12 cellular contexts compared by ENCODE assay signal in the genomic region with DNA sequence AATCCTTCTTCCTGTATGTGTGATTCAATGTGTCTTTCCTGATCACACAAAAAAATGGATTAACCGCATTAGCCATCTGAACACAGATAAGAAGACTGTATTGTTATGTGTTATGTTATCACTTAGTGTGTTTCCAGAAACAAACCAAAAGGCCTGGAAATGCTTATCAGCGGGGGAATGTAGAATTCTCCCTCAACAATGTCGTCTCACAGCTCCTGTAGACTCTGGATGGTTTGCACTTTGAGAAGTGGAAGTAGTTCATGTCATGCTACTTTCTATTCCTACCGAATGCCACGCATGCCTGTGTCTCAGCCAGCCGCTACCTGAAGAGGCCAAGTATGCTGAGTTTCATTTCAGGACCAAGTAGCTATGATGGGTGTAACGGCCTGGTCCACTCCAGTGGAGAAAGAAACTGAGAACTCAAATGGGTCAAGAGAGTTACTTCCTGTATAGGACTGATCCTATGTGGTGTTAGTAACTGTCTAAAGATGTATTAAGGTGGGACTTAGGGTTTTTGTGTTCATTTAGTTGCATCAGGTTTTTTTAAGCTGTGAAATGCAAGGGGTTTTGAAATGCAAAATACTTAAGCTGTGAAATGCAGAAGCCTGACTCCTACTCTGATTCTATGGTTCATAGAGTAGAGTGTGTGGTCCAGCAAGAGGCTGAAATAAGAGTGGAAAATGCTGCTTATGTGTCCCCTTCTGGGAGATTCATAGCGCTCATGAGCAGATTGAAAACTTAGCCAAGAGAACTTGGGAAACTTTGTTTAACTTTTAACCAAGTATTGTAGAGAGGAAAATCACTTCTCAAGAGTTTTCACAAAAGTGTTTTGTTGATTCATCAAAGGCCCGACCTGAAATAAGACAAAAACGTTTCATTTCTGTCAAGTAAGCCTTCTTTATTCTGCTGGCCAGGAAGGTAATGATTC.
DNase-seq lines count a peak whose midpoint lies in the region; ATAC-seq and TF ChIP-seq lines count a peak whose summit lies in the region.
"Had no signal": no experiment of that assay in that cellular context is flagged by ENCODE, and none has a peak within 500 bp of the region (broad histone marks: within the 10 kb centered on the region; RNA-seq: fewer than 3 reads in every experiment).

No MANE protein-coding gene starts in this region.

- H3K4me3 ChIP-seq in CD4-positive, CD25-positive, alpha-beta regulatory T cell (ENCODE audit: low read depth, low read length) = no peak overlapping the region
- H3K4me3 ChIP-seq in HUES48 (ENCODE audit: low read depth, low read length) = no peak overlapping the region
- 0 out of 2 replicates have a peak overlapping the region, but pooled peaks have one; percentile 14 for H3K4me3 ChIP-seq in iPS-20b (ENCODE audit: low read length)
- H3K4me3 ChIP-seq in CD4-positive, alpha-beta memory T cell (ENCODE audit: low read length in 2 of 2) = no peak overlapping the region
- H3K4me3 ChIP-seq: A549, tibial artery had no signal

- no peak overlapping the region for H3K4me3 Mint-ChIP-seq in CD4-positive, CD25-positive, alpha-beta regulatory T cell
- no peak overlapping the region for H3K4me3 Mint-ChIP-seq in osteocyte (ENCODE audit: unreplicated experiment)
- H3K4me3 Mint-ChIP-seq in activated T-cell treated with anti-CD3 and anti-CD28 coated beads, Interleukin-2, amount 50 U/mL, for 24 hours = no peak overlapping the region
- no peak overlapping the region for H3K4me3 Mint-ChIP-seq in CD4-positive, alpha-beta memory T cell

- no peaks in the 10 kb centered on the region for H3K36me3 Mint-ChIP-seq in CD4-positive, CD25-positive, alpha-beta regulatory T cell
- no peaks in the 10 kb centered on the region for H3K36me3 Mint-ChIP-seq in osteocyte (ENCODE audit: unreplicated experiment)
- no peaks in the 10 kb centered on the region for H3K36me3 Mint-ChIP-seq in activated T-cell treated with anti-CD3 and anti-CD28 coated beads, Interleukin-2, amount 50 U/mL, for 24 hours (ENCODE audit: low read depth)
- no peaks in the 10 kb centered on the region for H3K36me3 Mint-ChIP-seq in CD4-positive, alpha-beta memory T cell

- no peak for TF ChIP-seq CTCF in osteocyte (IDR thresholded peaks at IDR 0.05)

- DNase-seq in CD4-positive, CD25-positive, alpha-beta regulatory T cell = no peak
- no peak for DNase-seq in osteocyte (ENCODE audit: extremely low spot score, unreplicated experiment)
- DNase-seq in activated T-cell treated with anti-CD3 and anti-CD28 coated beads, Interleukin-2, amount 50 U/mL, for 24 hours = no peak
- no peak for DNase-seq in CD4-positive, alpha-beta memory T cell
- no peak for DNase-seq in activated CD8-positive, alpha-beta memory T cell treated with anti-CD3 and anti-CD28 coated beads, Interleukin-2, amount 50 U/mL, for 48 hours
- DNase-seq: EL, PC-3, tibial artery had no signal

- no peaks in the 10 kb centered on the region for H3K27me3 Mint-ChIP-seq in CD4-positive, CD25-positive, alpha-beta regulatory T cell
- no peaks in the 10 kb centered on the region for H3K27me3 Mint-ChIP-seq in osteocyte (ENCODE audit: unreplicated experiment)
- H3K27me3 Mint-ChIP-seq in activated T-cell treated with anti-CD3 and anti-CD28 coated beads, Interleukin-2, amount 50 U/mL, for 24 hours = no peaks in the 10 kb centered on the region
- no peaks in the 10 kb centered on the region for H3K27me3 Mint-ChIP-seq in CD4-positive, alpha-beta memory T cell

- intact Hi-C loops in CD4-positive, alpha-beta memory T cell (cut with micrococcal nuclease) = no loop called here

- no peak overlapping the region for H3K27ac ChIP-seq in CD4-positive, CD25-positive, alpha-beta regulatory T cell (ENCODE audit: insufficient read depth, low read length, poor library complexity, severe bottlenecking)
- peak overlapping the region; percentile 80 for H3K27ac ChIP-seq in HUES48 (ENCODE audit: low read depth, low read length)
- H3K27ac ChIP-seq in iPS-20b (ENCODE audit: low read length) = no peak overlapping the region
- no peak overlapping the region for H3K27ac ChIP-seq in CD4-positive, alpha-beta memory T cell (ENCODE audit: low read depth, low read length)
- H3K27ac ChIP-seq: A549, tibial artery had no signal

- no peak for ATAC-seq in CD4-positive, CD25-positive, alpha-beta regulatory T cell (ENCODE audit: low read depth in 2 of 2)
- peak; percentile 57 for ATAC-seq in GM21423 (IDR thresholded peaks at IDR 0.05; ENCODE audit: unreplicated experiment)
- ATAC-seq: A549, PC-3 had no signal

- H3K9ac ChIP-seq in HUES48 (ENCODE audit: low read depth, low read length) = no peak overlapping the region
- H3K9ac ChIP-seq in iPS-20b (ENCODE audit: low read depth, low read length) = no peak overlapping the region

- POLR2A ChIA-PET in CD4-positive, alpha-beta memory T cell (lab: Charles Lee; ENCODE audit: partially characterized antibody) = no interaction called here

- H3K27ac Mint-ChIP-seq in CD4-positive, CD25-positive, alpha-beta regulatory T cell = peak overlapping the region in 2 of 3 donors; percentile 23 to 82
- no peak overlapping the region for H3K27ac Mint-ChIP-seq in osteocyte (ENCODE audit: unreplicated experiment)
- H3K27ac Mint-ChIP-seq in activated T-cell treated with anti-CD3 and anti-CD28 coated beads, Interleukin-2, amount 50 U/mL, for 24 hours = no peak overlapping the region
- H3K27ac Mint-ChIP-seq in CD4-positive, alpha-beta memory T cell = peak overlapping the region in 2 of 7 donors; percentile 37 to 52

- H3K27me3 ChIP-seq in CD4-positive, CD25-positive, alpha-beta regulatory T cell (ENCODE audit: control insufficient read depth, insufficient read depth, low read length) = no peaks in the 10 kb centered on the region
- H3K27me3 ChIP-seq in HUES48 (ENCODE audit: control insufficient read depth, insufficient read depth, low read length) (no peaks in the 10 kb centered on the region), iPS-20b (ENCODE audit: insufficient read depth, low read length) (no peaks in the 10 kb centered on the region; the same call in 1 of the 2 replicates)
- H3K27me3 ChIP-seq in CD4-positive, alpha-beta memory T cell (ENCODE audit: insufficient read depth, low read length) = no peaks in the 10 kb centered on the region
- H3K27me3 ChIP-seq: tibial artery had no signal

- CTCF ChIA-PET in CD4-positive, alpha-beta memory T cell (lab: Charles Lee; ENCODE audit: partially characterized antibody) = interaction anchor here (1.0 to 1.3 kb wide), 2 partner anchors 18 to 65 kb away, joined by 3 to 4 read pairs; no protein-coding TSS in a partner anchor

- no peaks in the 10 kb centered on the region for H3K9me3 ChIP-seq in CD4-positive, CD25-positive, alpha-beta regulatory T cell (ENCODE audit: control insufficient read depth in 2 of 2, low read length in 2 of 2)
- no peaks in the 10 kb centered on the region for H3K9me3 ChIP-seq in HUES48 (ENCODE audit: control insufficient read depth, insufficient read depth, low read length)
- H3K9me3 ChIP-seq in iPS-20b (ENCODE audit: insufficient read depth, low read depth, low read length) = no peaks in the 10 kb centered on the region
- no peaks in the 10 kb centered on the region for H3K9me3 ChIP-seq in CD4-positive, alpha-beta memory T cell (ENCODE audit: control insufficient read depth in 1 of 2, low read length in 2 of 2)
- H3K9me3 ChIP-seq: A549, tibial artery had no signal

- no peaks in the 10 kb centered on the region for H3K36me3 ChIP-seq in CD4-positive, CD25-positive, alpha-beta regulatory T cell (ENCODE audit: control insufficient read depth, insufficient read depth, low read length)
- H3K36me3 ChIP-seq in HUES48 (ENCODE audit: control insufficient read depth, insufficient read depth, low read length) = no peaks in the 10 kb centered on the region
- no peaks in the 10 kb centered on the region for H3K36me3 ChIP-seq in iPS-20b (ENCODE audit: insufficient read depth, low read depth, low read length)
- no peaks in the 10 kb centered on the region for H3K36me3 ChIP-seq in CD4-positive, alpha-beta memory T cell (ENCODE audit: insufficient read depth, low read length)
- H3K36me3 ChIP-seq: tibial artery had no signal

- H3K4me1 Mint-ChIP-seq in CD4-positive, CD25-positive, alpha-beta regulatory T cell = peaks cover 0 to 31% (median 10%) of the 10 kb centered on the region in 4 donors
- H3K4me1 Mint-ChIP-seq in osteocyte (ENCODE audit: unreplicated experiment) = peaks cover 12% of the 10 kb centered on the region
- peaks cover 22% of the 10 kb centered on the region for H3K4me1 Mint-ChIP-seq in activated T-cell treated with anti-CD3 and anti-CD28 coated beads, Interleukin-2, amount 50 U/mL, for 24 hours (ENCODE audit: low read depth)
- H3K4me1 Mint-ChIP-seq in CD4-positive, alpha-beta memory T cell = peaks cover 11 to 28% (median 16%) of the 10 kb centered on the region in 4 donors

- H3K4me1 ChIP-seq in CD4-positive, CD25-positive, alpha-beta regulatory T cell (ENCODE audit: control insufficient read depth, insufficient read depth, low read length, poor library complexity, severe bottlenecking) = peaks cover 10% of the 10 kb centered on the region
- H3K4me1 ChIP-seq in HUES48 (ENCODE audit: control insufficient read depth, insufficient read depth, low read length) (peaks cover 59% of the 10 kb centered on the region), iPS-20b (ENCODE audit: insufficient read depth, low read length) (peaks cover 49% of the 10 kb centered on the region)
- peaks cover 18% of the 10 kb centered on the region for H3K4me1 ChIP-seq in CD4-positive, alpha-beta memory T cell (ENCODE audit: insufficient read depth, low read length)

- H3K9me3 Mint-ChIP-seq in CD4-positive, CD25-positive, alpha-beta regulatory T cell = peaks cover 0 to 3% (median 0%) of the 10 kb centered on the region in 7 donors
- H3K9me3 Mint-ChIP-seq in osteocyte (ENCODE audit: unreplicated experiment) = no peaks in the 10 kb centered on the region
- H3K9me3 Mint-ChIP-seq in activated T-cell treated with anti-CD3 and anti-CD28 coated beads, Interleukin-2, amount 50 U/mL, for 24 hours = no peaks in the 10 kb centered on the region
- no peaks in the 10 kb centered on the region for H3K9me3 Mint-ChIP-seq in CD4-positive, alpha-beta memory T cell

Comparison
In these comparisons a context has a peak if more than half of its experiments do, and no peak if none do; other contexts are left out.
1. H3K27ac Mint-ChIP-seq: peak in CD4-positive, CD25-positive, alpha-beta regulatory T cell (2 of 3); none in osteocyte (single experiment) and activated T-cell treated with anti-CD3 and anti-CD28 coated beads, Interleukin-2, amount 50 U/mL, for 24 hours (single experiment).